Comparison of ENCODE assay signal across 8 cellular contexts in the genomic region with DNA sequence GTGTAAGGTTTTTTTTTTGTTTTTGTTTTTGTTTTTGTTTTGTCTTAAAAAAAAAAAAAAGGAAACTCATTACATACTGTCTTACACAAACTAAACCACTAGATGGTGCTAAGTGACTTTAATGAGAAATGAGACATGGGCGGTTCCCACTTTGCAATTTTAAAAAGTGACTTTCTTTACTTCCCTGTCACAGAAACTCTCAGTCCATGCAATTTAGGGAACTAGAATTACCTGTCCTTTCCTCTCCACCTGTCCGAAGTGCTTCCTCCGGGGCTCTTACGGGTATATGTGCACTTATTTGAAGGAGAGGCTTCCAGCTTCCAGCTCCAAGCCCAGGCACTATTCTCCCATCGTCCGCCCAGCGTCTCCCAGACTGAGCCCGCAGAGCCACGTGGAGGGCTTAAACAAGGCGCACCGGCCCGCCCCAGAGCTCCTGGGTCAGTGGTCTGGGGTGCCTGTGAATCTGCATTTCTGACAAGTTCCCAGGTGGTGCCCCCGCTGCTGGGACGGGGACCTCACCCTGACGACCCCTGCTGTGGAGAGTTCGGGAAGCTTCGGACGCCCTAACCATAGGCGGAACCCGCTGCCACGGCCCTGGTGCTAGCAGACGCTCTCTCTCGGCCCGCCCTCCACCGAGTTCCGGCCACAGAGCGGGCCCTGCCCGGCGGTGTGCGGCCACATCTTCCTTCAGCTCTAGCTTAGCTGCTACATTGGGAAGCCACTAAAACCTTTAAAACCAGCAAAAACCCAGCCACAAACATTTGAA. TPM values are rescaled to one million over a fixed set of nuclear protein-coding genes. Genes with fewer than 3 reads are reported as not detected.
A peak's percentile ranks its signal among the peaks of the same experiment; 100 is the strongest.
DNase-seq lines count a peak whose midpoint lies in the region; ATAC-seq, FAIRE-seq and TF ChIP-seq lines count a peak whose summit lies in the region.

No MANE protein-coding gene starts in this region.

- no peaks in the 10 kb centered on the region for H3K36me3 ChIP-seq in pancreas
- H3K36me3 ChIP-seq in uterus, result no peaks in the 10 kb centered on the region

- H3K27me3 ChIP-seq in pancreas (no peaks in the 10 kb centered on the region), uterus (no peaks in the 10 kb centered on the region)

- H3K27ac ChIP-seq in pancreas (no peak overlapping the region), uterus (peak overlapping the region; percentile 44 to 47)

- DNase-seq in EH (ENCODE audit: low read depth), result peak; percentile 66
- peak; percentile 48 for DNase-seq in HuH-7.5 (ENCODE audit: low spot score)
- DNase-seq in RPMI7951 (ENCODE audit: low read depth), result peak; percentile 71
- DNase-seq in activated naive CD4-positive, alpha-beta T cell treated with anti-CD3 and anti-CD28 coated beads, Interleukin-2, amount 50 U/mL, for 16 hours, result peak; percentile 20
- DNase-seq in Right ventricle myocardium inferior (ENCODE audit: missing footprints), result peak; percentile 89
- peak in 5 of 6 donors; percentile 41 to 80 (median 48) for DNase-seq in pancreas
- peak; percentile 40 to 53 for DNase-seq in uterus

- intact Hi-C loops in Right ventricle myocardium inferior (cut with DNase I) (loop anchor here (1.0 to 10.0 kb wide), 5 partner anchors 112 to 777 kb away; a partner anchor contains a TSS), pancreas (cut with DNase I) (loop anchor here in 2 of 3 donors (5.0 to 10.0 kb wide), 3 partner anchors 492 to 780 kb away; a partner anchor contains a TSS), uterus (cut with DNase I; ENCODE audit: low total_unique reads) (loop anchor here (5.0 kb wide), 1 partner anchor 112 kb away; no protein-coding TSS in a partner anchor)

- no peak for TF ChIP-seq POLR2A in uterus (IDR thresholded peaks at IDR 0.05)

- TF ChIP-seq CTCF in pancreas (IDR thresholded peaks at IDR 0.05) (peak; percentile 26 to 66 (median 51)), uterus (IDR thresholded peaks at IDR 0.05) (peak; percentile 67 to 84 (median 76))

- peak overlapping the region; percentile 13 to 48 (median 31) for H3K4me3 ChIP-seq in pancreas
- H3K4me3 ChIP-seq in uterus, result peak overlapping the region; percentile 41 to 49

- no peaks in the 10 kb centered on the region for H3K4me1 ChIP-seq in pancreas
- no peaks in the 10 kb centered on the region for H3K4me1 ChIP-seq in uterus

- H3K9me3 ChIP-seq in pancreas (no peaks in the 10 kb centered on the region), uterus (no peaks in the 10 kb centered on the region)

- 3 to 10% methylated on average over 30 of the region's 30 CpGs for WGBS in pancreas, 2 donors

- ATAC-seq in GM21576 (IDR thresholded peaks at IDR 0.05; ENCODE audit: unreplicated experiment), result peak; percentile 76
- peak; percentile 88 for ATAC-seq in Right ventricle myocardium inferior
- ATAC-seq in pancreas, result peak; percentile 79 to 92 (median 90)

- peak; percentile 79 for FAIRE-seq in pancreas (lab: Jason Lieb, UNC)

RNA-seq across cellular contexts. Expression of a gene that starts 26.1 kb away (rescaled TPM):
- 3.0 and 5.0 TPM in 2 replicates for total RNA-seq in RPMI7951 (2014; rRNA removed; shearing (Covaris generic))
- total RNA-seq in Right ventricle myocardium inferior, result 0.57 TPM
- 1 to 10 TPM in 4 of 6 donors, under 1 TPM in 2; 0.81 to 1.8 (median 1.4) TPM for total RNA-seq in pancreas
- polyA plus RNA-seq in pancreas, result 1 to 10 TPM; 1.0 to 2.0 TPM
- 1 to 10 TPM; 1.5 to 5.1 (median 3.1) TPM for total RNA-seq in uterus

Comparison
In these comparisons a context has a peak if more than half of its experiments do, and no peak if none do; other contexts are left out.
1. DNase-seq: peak in every context shown above with its lines; median percentile 89 in Right ventricle myocardium inferior; 71 in RPMI7951; 66 in EH; 48 in HuH-7.5; 48 in pancreas; 46 in uterus; 20 in activated naive CD4-positive, alpha-beta T cell treated with anti-CD3 and anti-CD28 coated beads, Interleukin-2, amount 50 U/mL, for 16 hours.
2. H3K27ac ChIP-seq: peak in uterus (2 of 2); none in pancreas (0 of 4).
3. Peak in every context shown above with its lines, with median percentiles within 50 percentile points of each other: ATAC-seq.